In the genomic region with DNA sequence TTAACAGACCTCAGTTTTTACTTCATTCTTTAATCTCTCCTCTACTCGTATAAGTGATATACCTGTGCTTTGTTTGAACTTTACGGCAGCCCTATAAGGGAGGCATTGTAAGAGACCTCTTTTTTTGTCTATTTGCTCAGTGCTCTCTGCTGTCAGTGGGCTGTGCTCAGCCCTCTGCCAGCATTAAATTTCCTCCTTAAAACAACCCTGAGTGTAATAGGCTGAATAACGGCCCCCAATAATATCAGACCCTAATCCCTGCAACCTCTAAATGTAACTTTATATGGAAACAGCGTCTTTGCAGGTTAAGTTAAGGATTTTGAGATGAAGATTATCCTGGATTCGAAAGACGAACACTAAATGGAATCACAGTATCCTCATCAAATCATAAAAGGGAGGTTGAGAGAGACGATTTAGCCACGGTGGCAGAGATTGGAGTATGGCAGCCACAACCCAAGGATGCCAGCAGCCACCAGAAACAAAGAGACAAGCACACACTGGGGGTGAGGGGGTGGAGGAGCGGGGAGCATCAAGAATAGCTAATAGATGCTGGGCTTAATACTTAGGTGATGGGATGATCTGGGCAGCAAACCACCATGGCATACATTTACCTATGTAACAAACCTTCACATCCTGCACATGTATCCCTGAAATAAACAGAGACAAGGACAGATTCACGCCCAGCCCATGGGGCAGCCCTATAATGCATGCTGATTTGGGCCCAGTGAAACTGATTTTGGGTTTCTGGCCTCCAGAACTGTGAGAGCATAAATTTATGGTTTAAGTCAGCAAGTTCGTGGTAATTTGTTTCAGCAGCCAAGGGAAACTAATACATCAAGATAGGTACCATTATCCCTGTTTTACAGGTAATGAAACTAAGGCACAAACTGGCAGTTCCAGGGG, we compare ENCODE assay signal across 8 cellular contexts. TPM values are rescaled to one million over a fixed set of nuclear protein-coding genes. Genes with fewer than 3 reads are reported as not detected.
A peak's percentile ranks its signal among the peaks of the same experiment; 100 is the strongest.
DNase-seq lines count a peak whose midpoint lies in the region; ATAC-seq and TF ChIP-seq lines count a peak whose summit lies in the region.

No MANE protein-coding gene starts in this region.

- CTCF ChIA-PET in CD8-positive, alpha-beta T cell (lab: Charles Lee): no interaction called here

- no peaks in the 10 kb centered on the region for H3K9me3 ChIP-seq in CD8-positive, alpha-beta T cell (ENCODE audit: low read length)

- peaks cover 28% of the 10 kb centered on the region for H3K4me1 ChIP-seq in CD8-positive, alpha-beta T cell (ENCODE audit: insufficient read depth, low read length)

- H3K4me3 ChIP-seq in CD8-positive, alpha-beta T cell (ENCODE audit: low read depth, low read length): peak overlapping the region; percentile 87
- peak overlapping the region; percentile 60 for H3K4me3 ChIP-seq in HL-60 (replicated peaks; ENCODE audit: insufficient read depth, low read length)
- H3K4me3 ChIP-seq in astrocyte of the spinal cord (ENCODE audit: low read depth, low read length): peak overlapping the region; percentile 99

- H3K4me3 Mint-ChIP-seq in CD8-positive, alpha-beta T cell: peak overlapping the region; percentile 97
- H3K4me3 Mint-ChIP-seq in type B pancreatic cell: peak overlapping the region; percentile 97

- H3K36me3 Mint-ChIP-seq in CD8-positive, alpha-beta T cell: peaks cover 10% of the 10 kb centered on the region
- peaks cover 4% of the 10 kb centered on the region for H3K36me3 Mint-ChIP-seq in type B pancreatic cell

- peak; percentile 16 for ATAC-seq in CD8-positive, alpha-beta T cell
- ATAC-seq in GM21390 (IDR thresholded peaks at IDR 0.05; ENCODE audit: unreplicated experiment) (peak; percentile 17), left lobe of liver (peak; percentile 3)

- no peaks in the 10 kb centered on the region for H3K9me3 Mint-ChIP-seq in CD8-positive, alpha-beta T cell
- no peaks in the 10 kb centered on the region for H3K9me3 Mint-ChIP-seq in type B pancreatic cell

- H3K27me3 ChIP-seq in CD8-positive, alpha-beta T cell (ENCODE audit: insufficient read depth, low read length): no peaks in the 10 kb centered on the region
- no peaks in the 10 kb centered on the region for H3K27me3 ChIP-seq in HL-60 (ENCODE audit: insufficient read depth, poor library complexity, severe bottlenecking)

- H3K27me3 Mint-ChIP-seq in CD8-positive, alpha-beta T cell (ENCODE audit: low read depth): no peaks in the 10 kb centered on the region
- no peaks in the 10 kb centered on the region for H3K27me3 Mint-ChIP-seq in type B pancreatic cell

- peak overlapping the region; percentile 100 for H3K27ac Mint-ChIP-seq in CD8-positive, alpha-beta T cell
- peak overlapping the region; percentile 100 for H3K27ac Mint-ChIP-seq in type B pancreatic cell

- in situ Hi-C loops in astrocyte of the spinal cord (cut with HindIII; ENCODE audit: low sequenced_read_pairs): no loop called here

- POLR2A ChIA-PET in CD8-positive, alpha-beta T cell (lab: Charles Lee): interaction anchor here (0.8 to 2.9 kb wide), 2 partner anchors 15 to 19 kb away, joined by 3 to 7 read pairs; no protein-coding TSS in a partner anchor

- H3K36me3 ChIP-seq in CD8-positive, alpha-beta T cell (ENCODE audit: insufficient read depth, low read length): no peaks in the 10 kb centered on the region

- TF ChIP-seq CTCF in CD8-positive, alpha-beta T cell (IDR thresholded peaks at IDR 0.05): no peak
- TF ChIP-seq CTCF in HL-60 (IDR thresholded peaks at IDR 0.05; ENCODE audit: insufficient read depth, low read length): no peak
- TF ChIP-seq CTCF in astrocyte of the spinal cord (IDR thresholded peaks at IDR 0.05; ENCODE audit: low read depth, low read length): no peak
- no peak for TF ChIP-seq CTCF in type B pancreatic cell (conservative IDR thresholded peaks at IDR 0.05)

- H3K27ac ChIP-seq in CD8-positive, alpha-beta T cell (ENCODE audit: low read depth, low read length): peak overlapping the region; percentile 89
- peak overlapping the region; percentile 99 for H3K27ac ChIP-seq in HL-60 (replicated peaks)

- intact Hi-C loops in CD8-positive, alpha-beta T cell (cut with DNase I, micrococcal nuclease): loop anchor here (1.0 to 5.0 kb wide), 3 partner anchors 34 to 1301 kb away; a partner anchor contains a TSS

- no peak for DNase-seq in CD8-positive, alpha-beta T cell
- DNase-seq in HL-60 (ENCODE audit: low read depth in 1 of 2, low spot score in 1 of 2) (no peak), astrocyte of the spinal cord (ENCODE audit: low read depth, low spot score) (no peak), left lobe of liver (ENCODE audit: low spot score) (no peak), type B pancreatic cell (ENCODE audit: extremely low spot score, unreplicated experiment) (no peak), NK-92 (lab: John Stamatoyannopoulos, UW; ENCODE audit: unreplicated experiment) (no peak), NCI-H1092 (lab: John Stamatoyannopoulos, UW) (no peak)

- peaks cover 39% of the 10 kb centered on the region for H3K4me1 Mint-ChIP-seq in CD8-positive, alpha-beta T cell (ENCODE audit: low read depth)
- peaks cover 27% of the 10 kb centered on the region for H3K4me1 Mint-ChIP-seq in type B pancreatic cell (ENCODE audit: unreplicated experiment)

RNA-seq across cellular contexts. Expression of a gene that starts 0.9 kb away (rescaled TPM):
- 1 to 10 TPM; 7.2 to 8.5 TPM for total RNA-seq in CD8-positive, alpha-beta T cell
- total RNA-seq in left lobe of liver: 5.6 TPM
- total RNA-seq in type B pancreatic cell (ENCODE audit: low replicate concordance): 17.3 and 24.0 TPM in 2 replicates

RNA-seq across cellular contexts. Expression of a gene that starts 14.7 kb away (rescaled TPM):
- not detected for total RNA-seq in CD8-positive, alpha-beta T cell
- 10.2 TPM for total RNA-seq in left lobe of liver
- 0.45 TPM in 1 of 2 replicates, not detected in the other for total RNA-seq in type B pancreatic cell (ENCODE audit: low replicate concordance)
